ENCODE assay signal across 7 cellular contexts in genomic region chr2:218879881-218880748, GRCh38. TPM values are rescaled to one million over a fixed set of nuclear protein-coding genes. Genes with fewer than 3 reads are reported as not detected.
DNase-seq lines count a peak whose midpoint lies in the region; ATAC-seq and TF ChIP-seq lines count a peak whose summit lies in the region.

No MANE protein-coding gene starts in this region.

- H3K36me3 ChIP-seq in NT2/D1 (ENCODE audit: insufficient read depth, insufficient read length, low read length) = no peaks in the 10 kb centered on the region
- H3K36me3 ChIP-seq in lower lobe of right lung = no peaks in the 10 kb centered on the region

- no peaks in the 10 kb centered on the region for H3K27me3 Mint-ChIP-seq in stimulated activated memory B cell treated with anti-CD40 and anti-IgM and Interleukin-4, amounts not matched to agents 10 μg/mL and 1 μg/mL and 100 μg/mL, for 72 hours

- no peak for DNase-seq in NT2/D1 (ENCODE audit: low read depth, low spot score)
- DNase-seq in activated gamma-delta T cell (lab: John Stamatoyannopoulos, UW) = peak; percentile 93
- peak; percentile 68 for DNase-seq in lower lobe of right lung
- DNase-seq in inferior parietal cortex (ENCODE audit: extremely low spot score) = no peak

- peak overlapping the region; percentile 82 for H3K4me3 Mint-ChIP-seq in stimulated activated memory B cell treated with anti-CD40 and anti-IgM and Interleukin-4, amounts not matched to agents 10 μg/mL and 1 μg/mL and 100 μg/mL, for 72 hours

- peak overlapping the region; percentile 33 for H3K9ac ChIP-seq in NT2/D1 (ENCODE audit: insufficient read length, low read depth)

- peak; percentile 59 for ATAC-seq in GM18870 (IDR thresholded peaks at IDR 0.05; ENCODE audit: unreplicated experiment)
- ATAC-seq in HG02678 (IDR thresholded peaks at IDR 0.05; ENCODE audit: unreplicated experiment) = peak; percentile 74
- peak; percentile 39 to 49 for ATAC-seq in lower lobe of right lung
- ATAC-seq in stimulated activated memory B cell treated with anti-CD40 and anti-IgM and Interleukin-4, amounts not matched to agents 10 μg/mL and 1 μg/mL and 100 μg/mL, for 72 hours = peak; percentile 90

- H3K9me3 ChIP-seq in NT2/D1 (ENCODE audit: insufficient read depth, low read length) = no peaks in the 10 kb centered on the region
- no peaks in the 10 kb centered on the region for H3K9me3 ChIP-seq in lower lobe of right lung

- intact Hi-C loops in lower lobe of right lung (cut with DNase I) = no loop called here

- no peaks in the 10 kb centered on the region for H3K9me3 Mint-ChIP-seq in stimulated activated memory B cell treated with anti-CD40 and anti-IgM and Interleukin-4, amounts not matched to agents 10 μg/mL and 1 μg/mL and 100 μg/mL, for 72 hours

- H3K4me1 ChIP-seq in NT2/D1 (ENCODE audit: insufficient read depth, insufficient read length) (peaks cover 26% of the 10 kb centered on the region), lower lobe of right lung (peaks cover 22% of the 10 kb centered on the region)

- peaks cover 96% of the 10 kb centered on the region for H3K27me3 ChIP-seq in NT2/D1 (ENCODE audit: insufficient read depth, insufficient read length)
- H3K27me3 ChIP-seq in lower lobe of right lung (ENCODE audit: low read depth) = peaks cover 95% of the 10 kb centered on the region

- no peaks in the 10 kb centered on the region for H3K36me3 Mint-ChIP-seq in stimulated activated memory B cell treated with anti-CD40 and anti-IgM and Interleukin-4, amounts not matched to agents 10 μg/mL and 1 μg/mL and 100 μg/mL, for 72 hours

- peak overlapping the region; percentile 27 for H3K4me3 ChIP-seq in NT2/D1 (ENCODE audit: insufficient read length, low read depth)
- peak overlapping the region; percentile 41 for H3K4me3 ChIP-seq in lower lobe of right lung

- peaks cover 62% of the 10 kb centered on the region for H3K4me1 Mint-ChIP-seq in stimulated activated memory B cell treated with anti-CD40 and anti-IgM and Interleukin-4, amounts not matched to agents 10 μg/mL and 1 μg/mL and 100 μg/mL, for 72 hours

- H3K27ac Mint-ChIP-seq in stimulated activated memory B cell treated with anti-CD40 and anti-IgM and Interleukin-4, amounts not matched to agents 10 μg/mL and 1 μg/mL and 100 μg/mL, for 72 hours = peak overlapping the region; percentile 74

- H3K27ac ChIP-seq in lower lobe of right lung = no peak overlapping the region

- no peak for TF ChIP-seq CTCF in lower lobe of right lung (IDR thresholded peaks at IDR 0.05)

RNA-seq across cellular contexts. Expression of gene WNT10A, which starts 0.5 kb away (rescaled TPM):
- 0.35 TPM for total RNA-seq in lower lobe of right lung

RNA-seq across cellular contexts. Expression of gene WNT6, which starts 20.5 kb away (rescaled TPM):
- 0.44 TPM for total RNA-seq in lower lobe of right lung

RNA-seq across cellular contexts. Expression of gene PRKAG3, which starts 48.5 kb away (rescaled TPM):
- not detected for total RNA-seq in lower lobe of right lung

Comparison
In these comparisons a context has a peak if more than half of its experiments do, and no peak if none do; other contexts are left out.
1. DNase-seq: peak in activated gamma-delta T cell (single experiment) and lower lobe of right lung (single experiment); none in NT2/D1 (single experiment) and inferior parietal cortex (single experiment).
2. Peak in every context shown above with its lines, with median percentiles within 50 percentile points of each other: ATAC-seq.